In the genomic region with DNA sequence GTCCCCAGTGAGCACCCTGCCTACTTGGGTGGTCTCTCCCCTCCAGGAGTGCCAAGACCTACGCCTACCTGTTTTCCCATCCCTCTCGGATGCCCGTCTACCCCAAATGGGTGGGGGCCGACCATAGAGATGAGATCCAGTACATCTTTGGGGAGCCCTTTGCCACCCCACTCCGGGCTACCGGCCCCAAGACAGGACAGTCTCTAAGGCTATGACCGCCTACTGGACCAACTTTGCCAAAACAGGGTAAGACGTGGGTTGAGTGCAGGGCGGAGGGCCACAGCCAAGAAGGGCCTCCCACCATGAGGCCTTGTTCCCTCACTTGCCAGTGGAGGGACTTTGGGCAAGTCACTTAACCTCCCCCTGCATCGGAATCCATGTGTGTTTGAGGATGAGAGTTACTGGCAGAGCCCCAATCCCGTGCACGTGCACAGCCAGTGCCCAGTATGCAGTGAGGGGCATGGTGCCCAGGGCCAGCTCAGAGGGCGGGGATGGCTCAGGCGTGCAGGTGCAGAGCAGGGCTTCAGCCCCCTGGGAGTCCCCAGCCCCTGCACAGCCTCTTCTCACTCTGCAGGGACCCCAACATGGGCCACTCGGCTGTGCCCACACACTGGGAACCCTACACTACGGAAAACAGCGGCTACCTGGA, we compare ENCODE assay signal across 1 cellular context. TPM values are rescaled to one million over a fixed set of nuclear protein-coding genes. Genes with fewer than 3 reads are reported as not detected.
"Had no signal": no experiment of that assay in that cellular context is flagged by ENCODE, and none has a peak within 500 bp of the region (broad histone marks: within the 10 kb centered on the region; RNA-seq: fewer than 3 reads in every experiment).

No MANE protein-coding gene starts in this region.

RNA-seq across cellular contexts. Expression of a gene that starts 24.6 kb away (rescaled TPM):
- total RNA-seq: SK-MEL-5 had no signal
